Comparison of ENCODE assay signal across 20 cellular contexts in the genomic region with DNA sequence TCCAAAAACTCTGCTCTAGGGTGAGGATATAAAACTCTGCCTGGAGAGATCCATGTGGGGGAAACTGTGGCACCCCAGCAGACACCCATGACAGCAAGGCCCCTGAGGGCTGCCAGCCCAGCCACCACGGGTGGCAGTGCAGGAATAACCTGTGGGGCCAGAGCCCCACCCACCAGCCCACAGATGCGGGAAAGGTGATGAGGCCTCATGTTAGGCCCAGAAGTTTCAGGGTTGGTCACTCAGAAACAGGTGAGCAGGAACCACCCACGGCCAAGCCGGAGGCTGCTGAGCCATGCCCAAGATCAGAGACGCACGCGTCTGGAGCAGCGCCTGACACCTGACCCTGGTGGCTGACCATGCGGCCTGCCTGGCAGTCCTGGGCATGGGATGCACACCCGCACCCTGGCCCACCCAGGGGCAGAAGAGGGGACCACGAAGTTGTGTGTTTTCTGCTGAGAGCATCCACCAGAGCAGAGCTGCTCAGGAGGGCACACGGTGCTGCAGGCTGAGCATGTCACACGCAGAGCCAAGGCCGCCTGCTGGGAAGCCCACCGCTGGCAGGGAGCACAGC. TPM values are rescaled to one million over a fixed set of nuclear protein-coding genes. Genes with fewer than 3 reads are reported as not detected.
A peak's percentile ranks its signal among the peaks of the same experiment; 100 is the strongest.
DNase-seq lines count a peak whose midpoint lies in the region; ATAC-seq and TF ChIP-seq lines count a peak whose summit lies in the region.
"Had no signal": no experiment of that assay in that cellular context is flagged by ENCODE, and none has a peak within 500 bp of the region (broad histone marks: within the 10 kb centered on the region; RNA-seq: fewer than 3 reads in every experiment).

No MANE protein-coding gene starts in this region.

- no peaks in the 10 kb centered on the region for H3K27me3 ChIP-seq in esophagus squamous epithelium
- no peaks in the 10 kb centered on the region for H3K27me3 ChIP-seq in gastrocnemius medialis
- H3K27me3 ChIP-seq: cardiac muscle cell, right lobe of liver, transverse colon had no signal

- CTCF ChIA-PET in HEK293 (lab: Yijun Ruan, JAX), result no interaction called here

- H3K4me1 ChIP-seq in HEK293 (ENCODE audit: control insufficient read depth, insufficient read depth, low read length) (no peaks in the 10 kb centered on the region), esophagus squamous epithelium (peaks cover 33 to 89% (median 59%) of the 10 kb centered on the region in 3 donors), gastrocnemius medialis (peaks cover 72 to 94% of the 10 kb centered on the region in 2 donors)
- H3K4me1 ChIP-seq: right lobe of liver had no signal

- TF ChIP-seq CTCF in HEK293 (tag by site-specific recombination; IDR thresholded peaks at IDR 0.05) (no peak), esophagus squamous epithelium (IDR thresholded peaks at IDR 0.05) (no peak), gastrocnemius medialis (IDR thresholded peaks at IDR 0.05 in 4 of 5, conservative IDR thresholded peaks at IDR 0.05 in 1 of 5) (no peak), GM13976 (IDR thresholded peaks at IDR 0.05; ENCODE audit: borderline replicate concordance, control extremely low read depth, extremely low read depth, insufficient read depth, missing control alignments) (no peak)

- H3K27ac ChIP-seq in HEK293 (ENCODE audit: extremely low read depth, low read depth, low read length), result no peak overlapping the region
- H3K27ac ChIP-seq in angular gyrus (ENCODE audit: low read depth, low read length), result peak overlapping the region; percentile 58
- peak overlapping the region; percentile 80 to 87 (median 84) for H3K27ac ChIP-seq in esophagus squamous epithelium
- peak overlapping the region; percentile 84 to 96 (median 90) for H3K27ac ChIP-seq in gastrocnemius medialis
- H3K27ac ChIP-seq: cardiac muscle cell, parathyroid adenoma, right lobe of liver had no signal

- H3K4me3 ChIP-seq in HEK293 (ENCODE audit: low read depth, low read length) (no peak overlapping the region), esophagus squamous epithelium (no peak overlapping the region), gastrocnemius medialis (no peak overlapping the region)
- H3K4me3 ChIP-seq: cardiac muscle cell, right lobe of liver, transverse colon had no signal

- TF ChIP-seq POLR2A in esophagus squamous epithelium (IDR thresholded peaks at IDR 0.05) (no peak), gastrocnemius medialis (IDR thresholded peaks at IDR 0.05) (no peak)

- WGBS in esophagus squamous epithelium, 2 donors, result 82 to 89% methylated on average over 3 of the region's 15 CpGs

- intact Hi-C loops in esophagus squamous epithelium (cut with DNase I), result no loop called here
- intact Hi-C loops in gastrocnemius medialis (cut with DNase I; ENCODE audit: low total_unique reads), result loop anchor here (10.0 kb wide), 1 partner anchor 196 kb away; no protein-coding TSS in a partner anchor

- POLR2A ChIA-PET in HEK293 (lab: Yijun Ruan, JAX), result no interaction called here

- DNase-seq in esophagus squamous epithelium (lab: John Stamatoyannopoulos, UW) (no peak), gastrocnemius medialis (no peak), NCI-H526 (lab: John Stamatoyannopoulos, UW) (no peak), GM13976 (ENCODE audit: low spot score) (no peak), SKM-1 (lab: John Stamatoyannopoulos, UW; ENCODE audit: unreplicated experiment) (no peak), GF-D8 (lab: John Stamatoyannopoulos, UW) (no peak)
- DNase-seq: activated CD4-positive, alpha-beta T cell treated with anti-CD3 and anti-CD28 coated beads, Interleukin-2, amount 50 U/mL, for 4 hours; H9; Kasumi-1; NCI-H1048; NCI-H1930; right lobe of liver; RPMI8226; stimulated activated naive CD8-positive, alpha-beta T cell treated with anti-CD3 and anti-CD28 coated beads, Interleukin-15, amount 100 ng/mL, for 72 hours; transverse colon had no signal

- in situ Hi-C loops in gastrocnemius medialis (cut with MboI; ENCODE audit: low sequenced_read_pairs in 4 of 4) (no loop called here), GM13976 (cut with MboI; ENCODE audit: low sequenced_read_pairs, unreplicated experiment) (no loop called here)

- ATAC-seq in gastrocnemius medialis, result no peak
- ATAC-seq: right lobe of liver; stimulated activated naive CD8-positive, alpha-beta T cell treated with anti-CD3 and anti-CD28 coated beads, Interleukin-15, amount 100 ng/mL, for 72 hours had no signal

- H3K36me3 ChIP-seq in HEK293 (ENCODE audit: control insufficient read depth in 2 of 2, insufficient read depth in 1 of 2, low read length in 2 of 2), result peaks cover 0 to 29% of the 10 kb centered on the region in 2 experiments; a peak in 1 of 3 replicates
- peaks cover 5 to 35% (median 6%) of the 10 kb centered on the region in 3 donors for H3K36me3 ChIP-seq in esophagus squamous epithelium
- no peaks in the 10 kb centered on the region for H3K36me3 ChIP-seq in gastrocnemius medialis
- H3K36me3 ChIP-seq: cardiac muscle cell had no signal

- no peaks in the 10 kb centered on the region for H3K9me3 ChIP-seq in HEK293 (ENCODE audit: control insufficient read depth, insufficient read depth, low read depth, low read length)
- no peaks in the 10 kb centered on the region for H3K9me3 ChIP-seq in esophagus squamous epithelium
- no peaks in the 10 kb centered on the region for H3K9me3 ChIP-seq in gastrocnemius medialis
- H3K9me3 ChIP-seq: right lobe of liver, transverse colon had no signal

TF ChIP-seq in HEK293, 187 proteins besides CTCF, POLR2A, EP300 and RAD21:
- TF ChIP-seq ZNF791 (tag by site-specific recombination; IDR thresholded peaks at IDR 0.05) (no peak), ZNF521 (tag by site-specific recombination; IDR thresholded peaks at IDR 0.05) (no peak), FEZF1 (tag by site-specific recombination; IDR thresholded peaks at IDR 0.05) (no peak), ZNF324 (tag by site-specific recombination; IDR thresholded peaks at IDR 0.05) (no peak), ZIC2 (tag by site-specific recombination; IDR thresholded peaks at IDR 0.05) (peak; percentile 49; the same call in 1 of the 2 replicates), ZNF157 (tag by site-specific recombination; IDR thresholded peaks at IDR 0.05) (no peak), ZNF830 (tag by site-specific recombination; IDR thresholded peaks at IDR 0.05; ENCODE audit: low read depth) (no peak), ZNF202 (tag by site-specific recombination; IDR thresholded peaks at IDR 0.05; ENCODE audit: borderline replicate concordance) (no peak)
- TF ChIP-seq, protein P1, sequence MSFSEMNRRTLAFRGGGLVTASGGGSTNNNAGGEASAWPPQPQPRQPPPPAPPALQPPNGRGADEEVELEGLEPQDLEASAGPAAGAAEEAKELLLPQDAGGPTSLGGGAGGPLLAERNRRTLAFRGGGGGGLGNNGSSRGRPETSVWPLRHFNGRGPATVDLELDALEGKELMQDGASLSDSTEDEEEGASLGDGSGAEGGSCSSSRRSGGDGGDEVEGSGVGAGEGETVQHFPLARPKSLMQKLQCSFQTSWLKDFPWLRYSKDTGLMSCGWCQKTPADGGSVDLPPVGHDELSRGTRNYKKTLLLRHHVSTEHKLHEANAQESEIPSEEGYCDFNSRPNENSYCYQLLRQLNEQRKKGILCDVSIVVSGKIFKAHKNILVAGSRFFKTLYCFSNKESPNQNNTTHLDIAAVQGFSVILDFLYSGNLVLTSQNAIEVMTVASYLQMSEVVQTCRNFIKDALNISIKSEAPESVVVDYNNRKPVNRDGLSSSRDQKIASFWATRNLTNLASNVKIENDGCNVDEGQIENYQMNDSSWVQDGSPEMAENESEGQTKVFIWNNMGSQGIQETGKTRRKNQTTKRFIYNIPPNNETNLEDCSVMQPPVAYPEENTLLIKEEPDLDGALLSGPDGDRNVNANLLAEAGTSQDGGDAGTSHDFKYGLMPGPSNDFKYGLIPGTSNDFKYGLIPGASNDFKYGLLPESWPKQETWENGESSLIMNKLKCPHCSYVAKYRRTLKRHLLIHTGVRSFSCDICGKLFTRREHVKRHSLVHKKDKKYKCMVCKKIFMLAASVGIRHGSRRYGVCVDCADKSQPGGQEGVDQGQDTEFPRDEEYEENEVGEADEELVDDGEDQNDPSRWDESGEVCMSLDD (tag by site-specific recombination; IDR thresholded peaks at IDR 0.05), result no peak

RNA-seq across cellular contexts. Expression of a gene that starts 41.3 kb away (rescaled TPM):
- total RNA-seq in esophagus squamous epithelium, result 1 to 10 TPM in 2 of 4 donors, under 1 TPM in 2; 0.12 to 1.3 (median 0.64) TPM
- total RNA-seq in gastrocnemius medialis, result 10 to 100 TPM in 1 of 4 donors, 1 to 10 TPM in 3; 2.6 to 25.9 (median 6.3) TPM

RNA-seq across cellular contexts. Expression of a gene that starts 44.2 kb away (rescaled TPM):
- total RNA-seq in esophagus squamous epithelium (10 to 100 TPM; 21.5 to 45.0 (median 30.1) TPM), gastrocnemius medialis (10 to 100 TPM; 21.1 to 71.5 (median 48.3) TPM)

RNA-seq across cellular contexts. Expression of a gene that starts 54.3 kb away (rescaled TPM):
- total RNA-seq in esophagus squamous epithelium (not detected), gastrocnemius medialis (not detected)
- total RNA-seq: cardiac muscle cell, H9, mononuclear cell, right lobe of liver, transverse colon had no signal
